Comparison of ENCODE assay signal across 12 cellular contexts in the genomic region with DNA sequence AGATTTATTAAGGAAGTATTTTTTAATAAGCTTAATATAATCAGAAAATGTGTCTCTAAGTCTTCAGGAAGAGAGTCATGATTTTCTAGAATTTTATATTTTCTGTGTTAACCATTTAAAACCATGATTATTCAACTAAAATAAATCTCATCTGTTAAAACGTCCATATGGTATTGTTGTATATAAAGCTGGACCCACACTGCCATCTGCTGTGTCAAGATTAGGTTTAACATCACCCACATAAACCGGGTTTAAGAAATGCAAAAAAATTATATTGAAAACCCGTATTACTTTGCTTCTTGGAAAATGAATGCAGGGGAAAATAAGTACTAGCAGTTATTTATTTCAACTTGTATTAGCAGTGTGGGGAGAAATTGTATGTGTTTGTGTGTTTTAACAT. TPM values are rescaled to one million over a fixed set of nuclear protein-coding genes. Genes with fewer than 3 reads are reported as not detected.
DNase-seq lines count a peak whose midpoint lies in the region; ATAC-seq and TF ChIP-seq lines count a peak whose summit lies in the region.
"Had no signal": no experiment of that assay in that cellular context is flagged by ENCODE, and none has a peak within 500 bp of the region (broad histone marks: within the 10 kb centered on the region; RNA-seq: fewer than 3 reads in every experiment).

No MANE protein-coding gene starts in this region.

- H3K27ac ChIP-seq in C4-2B (no peak overlapping the region), Panc1 (ENCODE audit: low read length) (no peak overlapping the region)
- H3K27ac ChIP-seq: KMS-11, vagina had no signal

- intact Hi-C loops in Panc1 (cut with micrococcal nuclease; ENCODE audit: unreplicated experiment), result loop anchor here (5.0 kb wide), 1 partner anchor 205 kb away; no protein-coding TSS in a partner anchor

- in situ Hi-C loops in Panc1 (cut with HindIII; ENCODE audit: low pct_unique_long_range_greater_than_20kb, low sequenced_read_pairs), result no loop called here

- H3K4me3 ChIP-seq in Panc1 (ENCODE audit: low read depth in 2 of 2, low read length in 2 of 2), result no peak overlapping the region
- H3K4me3 ChIP-seq in epithelial cell of proximal tubule (ENCODE audit: low read depth, low read length), result no peak overlapping the region
- H3K4me3 ChIP-seq: vagina had no signal

- BruUV-seq in Panc1 (replicated peaks; lab: Mats Ljungman, UMichigan), result no TSS peak

- no peaks in the 10 kb centered on the region for H3K36me3 ChIP-seq in Panc1 (ENCODE audit: control insufficient read depth, insufficient read depth, low read length)
- H3K36me3 ChIP-seq: vagina had no signal

- POLR2A ChIA-PET in Panc1 (lab: Charles Lee), result no interaction called here

- no peak; the same call in 1 of the 2 replicates for ATAC-seq in Panc1
- ATAC-seq in HG03097 (IDR thresholded peaks at IDR 0.05; ENCODE audit: low FRiP score, unreplicated experiment), result no peak
- ATAC-seq in HG03439 (IDR thresholded peaks at IDR 0.05; ENCODE audit: unreplicated experiment), result no peak
- ATAC-seq: activated CD8-positive, alpha-beta memory T cell treated with anti-CD3 and anti-CD28 coated beads, Interleukin-2, amount 10 ng/mL, durations not matched to agents 7 days and 5 days; left lobe of liver had no signal

- peak; percentile 31 for TF ChIP-seq CTCF in C4-2B (conservative IDR thresholded peaks at IDR 0.05)
- TF ChIP-seq CTCF in Panc1 (IDR thresholded peaks at IDR 0.05), result peak; percentile 25; the same call in 1 of the 2 replicates
- TF ChIP-seq CTCF in epithelial cell of proximal tubule (conservative IDR thresholded peaks at IDR 0.05; ENCODE audit: low read depth, low read length), result peak; percentile 49

- H3K9me3 ChIP-seq in Panc1 (ENCODE audit: control insufficient read depth, insufficient read depth, low read depth, low read length), result no peaks in the 10 kb centered on the region
- H3K9me3 ChIP-seq: vagina had no signal

- CTCF ChIA-PET in Panc1 (lab: Charles Lee), result no interaction called here

- H3K27me3 ChIP-seq in Panc1 (ENCODE audit: control insufficient read depth, insufficient read depth, low read length), result no peaks in the 10 kb centered on the region
- H3K27me3 ChIP-seq: vagina had no signal

- no peaks in the 10 kb centered on the region for H3K4me1 ChIP-seq in Panc1 (ENCODE audit: control insufficient read depth, insufficient read depth, low read length)
- H3K4me1 ChIP-seq: vagina had no signal

- peak; percentile 25 to 33 for DNase-seq in Kasumi-1 (lab: John Stamatoyannopoulos, UW)
- no peak for DNase-seq in Panc1 (ENCODE audit: low read depth, low spot score)
- no peak for DNase-seq in epithelial cell of proximal tubule (ENCODE audit: low read depth)
- DNase-seq in GOT3 (lab: John Stamatoyannopoulos, UW), result no peak
- DNase-seq in activated naive CD4-positive, alpha-beta T cell treated with Interleukin-2 at 50 U/mL for 16 hours, result no peak
- DNase-seq: activated CD8-positive, alpha-beta memory T cell treated with anti-CD3 and anti-CD28 coated beads, Interleukin-2, amount 10 ng/mL, durations not matched to agents 7 days and 5 days had no signal

RNA-seq across cellular contexts. Expression of a gene that starts 9.5 kb away (rescaled TPM):
- total RNA-seq in Panc1 (2021; ENCODE audit: unreplicated experiment) (11.1 TPM), epithelial cell of proximal tubule (3.5 and 6.1 TPM in 2 replicates)
- 5.2 TPM for polyA plus RNA-seq in Panc1 (2012; ENCODE audit: insufficient read length)

Comparison
In these comparisons a context has a peak if more than half of its experiments do, and no peak if none do; other contexts are left out.
1. DNase-seq: peak in Kasumi-1 (2 of 2); none in Panc1 (single experiment), epithelial cell of proximal tubule (single experiment), GOT3 (single experiment) and activated naive CD4-positive, alpha-beta T cell treated with Interleukin-2 at 50 U/mL for 16 hours (single experiment).
2. Peak in every context shown above with its lines, with median percentiles within 50 percentile points of each other: CTCF ChIP-seq.